ENCODE assay signal across 10 cellular contexts in genomic region chr14:104688505-104688754, GRCh38. TPM values are rescaled to one million over a fixed set of nuclear protein-coding genes. Genes with fewer than 3 reads are reported as not detected.
DNase-seq lines count a peak whose midpoint lies in the region; ATAC-seq, FAIRE-seq and TF ChIP-seq lines count a peak whose summit lies in the region.
"Had no signal": no experiment of that assay in that cellular context is flagged by ENCODE, and none has a peak within 500 bp of the region (broad histone marks: within the 10 kb centered on the region; RNA-seq: fewer than 3 reads in every experiment).

No MANE protein-coding gene starts in this region.

- no peak overlapping the region for H3K4me2 ChIP-seq in K562 (ENCODE audit: insufficient read depth, low read length)

- peaks cover 5 to 65% of the 10 kb centered on the region in 2 experiments; a peak in 4 of 5 replicates for H3K4me1 ChIP-seq in K562 (replicated peaks in 1 of 2; ENCODE audit: control insufficient read depth in 2 of 2, insufficient read depth in 2 of 2, low read length in 2 of 2)
- peaks cover 13 to 64% (median 59%) of the 10 kb centered on the region in 5 donors for H3K4me1 ChIP-seq in subcutaneous abdominal adipose tissue (ENCODE audit: control insufficient read depth in 5 of 5, insufficient read depth in 5 of 5, low read length in 5 of 5)

- H3K36me3 ChIP-seq in K562 (ENCODE audit: control insufficient read depth, insufficient read depth, low read length) (peaks cover 18% of the 10 kb centered on the region; the same call in 2 of the 3 replicates), subcutaneous abdominal adipose tissue (ENCODE audit: control insufficient read depth in 5 of 5, insufficient read depth in 5 of 5, low read length in 5 of 5) (peaks cover 0 to 4% (median 0%) of the 10 kb centered on the region in 5 donors)

- H3K4me3 ChIP-seq in LNCaP clone FGC (ENCODE audit: low read depth, low read length) (peak overlapping the region; percentile 28), K562 (no peak overlapping the region), subcutaneous abdominal adipose tissue (ENCODE audit: low read depth in 1 of 5, low read length in 5 of 5) (peak overlapping the region in 4 of 5 donors; percentile 13 to 45 (median 16))

- peaks cover 31% of the 10 kb centered on the region for H3K79me2 ChIP-seq in K562 (ENCODE audit: control insufficient read depth, insufficient read depth, low read length)

- CTCF ChIA-PET in K562 (lab: Yijun Ruan, JAX; ENCODE audit: low intra/inter-chr PET ratio) = no interaction called here

- H3K9me1 ChIP-seq in K562 (ENCODE audit: control insufficient read depth, insufficient read depth, low read length) = no peaks in the 10 kb centered on the region

- H3K4me1 Mint-ChIP-seq in memory B cell (peaks cover 41% of the 10 kb centered on the region), CD14-positive monocyte (peaks cover 41% of the 10 kb centered on the region)

- no peak for TF ChIP-seq RAD21 in K562 (CRISPR knock-in tag; conservative IDR thresholded peaks at IDR 0.05 in 1 of 2, IDR thresholded peaks at IDR 0.05 in 1 of 2)

- H3K27ac ChIP-seq in K562 (ENCODE audit: extremely low read depth, low read depth, low read length) (no peak overlapping the region), subcutaneous abdominal adipose tissue (ENCODE audit: low read depth, low read length) (peak overlapping the region; percentile 69)

- WGBS in K562 (ENCODE audit: insufficient coverage, low coverage, missing lambda C conversion rate) = 75% methylated on average over 2 of the region's 8 CpGs

- in situ Hi-C loops in K562 (cut with MboI) (no loop called here), KBM-7 (cut with MboI; ENCODE audit: low pct_unique_long_range_greater_than_20kb, low sequenced_read_pairs) (no loop called here)

- H3K27me3 Mint-ChIP-seq in memory B cell (no peaks in the 10 kb centered on the region), CD14-positive monocyte (ENCODE audit: low read depth in 3 of 3) (peaks cover 10 to 17% (median 11%) of the 10 kb centered on the region in 3 donors)
- H3K27me3 Mint-ChIP-seq: activated CD4-positive, alpha-beta memory T cell treated with anti-CD3 and anti-CD28 coated beads, Interleukin-2, amount 10 ng/mL, durations not matched to agents 7 days and 5 days had no signal

- H3K36me3 Mint-ChIP-seq in memory B cell (no peaks in the 10 kb centered on the region), CD14-positive monocyte (no peaks in the 10 kb centered on the region)

- H3K4me3 Mint-ChIP-seq in memory B cell (peak overlapping the region; percentile 82), CD14-positive monocyte (peak overlapping the region in 1 of 2 donors; percentile 60)

- no peaks in the 10 kb centered on the region for H3K9me3 Mint-ChIP-seq in memory B cell
- peaks cover 0 to 4% (median 0%) of the 10 kb centered on the region in 7 donors for H3K9me3 Mint-ChIP-seq in CD14-positive monocyte
- H3K9me3 Mint-ChIP-seq: activated CD4-positive, alpha-beta memory T cell treated with anti-CD3 and anti-CD28 coated beads, Interleukin-2, amount 10 ng/mL, durations not matched to agents 7 days and 5 days had no signal

- no peaks in the 10 kb centered on the region; the same call in 1 of the 2 replicates for H4K20me1 ChIP-seq in K562 (replicated peaks; ENCODE audit: control insufficient read depth, insufficient read depth, low read length)

- DNase-seq in LNCaP clone FGC (ENCODE audit: low read depth) (no peak), K562 (ENCODE audit: extremely low read depth in 1 of 4, low spot score in 3 of 4) (no peak), memory B cell (ENCODE audit: low spot score in 2 of 2) (no peak), CD14-positive monocyte (ENCODE audit: low spot score) (no peak), KBM-7 (no peak)
- DNase-seq: activated CD4-positive, alpha-beta memory T cell treated with anti-CD3 and anti-CD28 coated beads, Interleukin-2, amount 10 ng/mL, durations not matched to agents 7 days and 5 days; NCI-H748 treated with DMSO at 0.1 percent for 48 hours had no signal

- TF ChIP-seq EP300 in K562 (IDR thresholded peaks at IDR 0.05; ENCODE audit: low read length) = no peak

- peak overlapping the region; percentile 71; the same call in 1 of the 2 replicates for H2AFZ ChIP-seq in K562 (ENCODE audit: low read depth, low read length)

- H3K9me3 ChIP-seq in K562 (replicated peaks; ENCODE audit: control insufficient read depth, insufficient read depth, low read depth, low read length) (no peaks in the 10 kb centered on the region), subcutaneous abdominal adipose tissue (ENCODE audit: control insufficient read depth in 5 of 5, low read length in 5 of 5) (no peaks in the 10 kb centered on the region)
- H3K9me3 ChIP-seq: mucosa of descending colon had no signal

- intact Hi-C loops in K562 (cut with micrococcal nuclease) = no loop called here
- intact Hi-C loops in CD14-positive monocyte (cut with micrococcal nuclease) = no loop called here

- ATAC-seq in K562 = no peak
- ATAC-seq in memory B cell (ENCODE audit: low read depth) = peak; percentile 46
- ATAC-seq in GM18861 (IDR thresholded peaks at IDR 0.05; ENCODE audit: unreplicated experiment) = no peak

- no peak for FAIRE-seq in K562 (lab: Jason Lieb, UNC)

- H3K27ac Mint-ChIP-seq in memory B cell (peak overlapping the region; percentile 90), CD14-positive monocyte (peak overlapping the region in 2 of 7 donors; percentile 65 to 70)

- H3K27me3 ChIP-seq in K562 (ENCODE audit: control insufficient read depth in 2 of 2, insufficient read depth in 2 of 2, low read length in 2 of 2) (no peaks in the 10 kb centered on the region), subcutaneous abdominal adipose tissue (ENCODE audit: control insufficient read depth in 5 of 5, insufficient read depth in 4 of 5, low read length in 5 of 5) (no peaks in the 10 kb centered on the region)

- POLR2A ChIA-PET in K562 (lab: Yijun Ruan, JAX) = interaction anchor here (1.9 kb wide), 1 partner anchor 10 kb away, joined by 12 read pairs; no protein-coding TSS in a partner anchor

- no peak for TF ChIP-seq POLR2A in K562 (conservative IDR thresholded peaks at IDR 0.05)

- no peak for TF ChIP-seq CTCF in LNCaP clone FGC (IDR thresholded peaks at IDR 0.05; ENCODE audit: control insufficient read depth, extremely low read depth, insufficient read depth)
- no peak for TF ChIP-seq CTCF in K562 (IDR thresholded peaks at IDR 0.05 in 2 of 3, conservative IDR thresholded peaks at IDR 0.05 in 1 of 3; ENCODE audit: insufficient read depth in 2 of 3, low read depth in 1 of 3, low read length in 3 of 3)
- TF ChIP-seq CTCF in CD14-positive monocyte (IDR thresholded peaks at IDR 0.05) = no peak

- BruUV-seq in K562 (replicated peaks; lab: Mats Ljungman, UMichigan) = no TSS peak

- H3K9ac ChIP-seq in K562 (ENCODE audit: insufficient read depth in 1 of 2, low read depth in 2 of 2, low read length in 2 of 2) = peak overlapping the region in 1 of 2 experiments; percentile 41; a peak in 3 of 4 replicates
- H3K9ac ChIP-seq in subcutaneous abdominal adipose tissue (ENCODE audit: low read length in 5 of 5) = peak overlapping the region in 2 of 5 donors; percentile 18 to 60

TF ChIP-seq in K562, 482 proteins besides CTCF, POLR2A, EP300 and RAD21 (continues in another document):
- TF ChIP-seq ZFX (CRISPR knock-in tag; IDR thresholded peaks at IDR 0.05) (no peak), CBFA2T2 (conservative IDR thresholded peaks at IDR 0.05) (no peak), NR2C1 (IDR thresholded peaks at IDR 0.05) (no peak), NR2C1 (tag; IDR thresholded peaks at IDR 0.05) (no peak), MXI1 (IDR thresholded peaks at IDR 0.05; ENCODE audit: low read depth, low read length) (no peak)

RNA-seq across cellular contexts. Expression of gene INF2, which starts 1.0 kb away (rescaled TPM):
- 30.6 and 91.0 TPM in 2 replicates for total RNA-seq in K562 (2011; cell fraction: chromatin; rRNA removed; ENCODE audit: low replicate concordance)
- 44.5 and 47.5 TPM in 2 replicates for total RNA-seq in K562 (2011; cell fraction: nucleolus; rRNA removed)
- 33.6 and 37.9 TPM in 2 replicates for total RNA-seq in K562 (2011; cell fraction: nucleoplasm; rRNA removed)
- total RNA-seq in K562 (2014; rRNA removed) (24.9 and 28.8 TPM in 2 replicates), K562 (2014; rRNA removed; fragmentation: Illumina TruSeq; extraction: Trizol) (2.8 and 4.4 TPM in 2 replicates), K562 (2015; rRNA removed; fragmentation: Illumina TruSeq; extraction: Trizol) (7.8 and 8.7 TPM in 2 replicates), K562 (2021) (30.7 and 31.3 TPM in 2 replicates)
- polyA plus RNA-seq in K562 (2011; rRNA removed) (8.3 and 13.8 TPM in 2 replicates), K562 (2014; fragmentation: Illumina TruSeq; extraction: Trizol) (7.2 and 12.4 TPM in 2 replicates), K562 (2014; fragmentation: Nextera tagmentation; extraction: Ambion mirVana) (1 to 10 TPM in 1 of 2 experiments, under 1 TPM in 1; 0.56 to 1.4 TPM), K562 (2014; rRNA removed) (26.2 and 28.2 TPM in 2 replicates), CD14-positive monocyte (1 to 10 TPM; 2.9 to 3.8 TPM)
- polyA plus RNA-seq in K562 (2011; cell fraction: cytosol; rRNA removed) = 13.6 and 29.1 TPM in 2 replicates
- polyA plus RNA-seq in K562 (2011; cell fraction: nucleus; rRNA removed) = 35.1 and 63.6 TPM in 2 replicates
- 15.0 and 19.9 TPM in 2 replicates for polyA plus RNA-seq in K562 (2012)
- 3.5 and 6.1 TPM in 2 replicates for polyA minus RNA-seq in K562 (2011; rRNA and poly(A)+ RNA removed)
- polyA minus RNA-seq in K562 (2011; cell fraction: cytosol; rRNA and poly(A)+ RNA removed) = 8.0 and 13.7 TPM in 2 replicates
- polyA minus RNA-seq in K562 (2011; cell fraction: nucleus; rRNA and poly(A)+ RNA removed) = 9.4 and 12.0 TPM in 2 replicates

RNA-seq across cellular contexts. Expression of gene ADSS1, which starts 35.6 kb away (rescaled TPM):
- 17.1 and 35.0 TPM in 2 replicates for total RNA-seq in K562 (2011; cell fraction: chromatin; rRNA removed; ENCODE audit: low replicate concordance)
- 12.5 and 17.5 TPM in 2 replicates for total RNA-seq in K562 (2011; cell fraction: nucleolus; rRNA removed)
- total RNA-seq in K562 (2011; cell fraction: nucleoplasm; rRNA removed) = 16.8 and 20.0 TPM in 2 replicates
- 4.4 and 5.9 TPM in 2 replicates for total RNA-seq in K562 (2014; rRNA removed)
- 2.0 and 2.2 TPM in 2 replicates for total RNA-seq in K562 (2014; rRNA removed; fragmentation: Illumina TruSeq; extraction: Trizol)
- 3.5 and 3.6 TPM in 2 replicates for total RNA-seq in K562 (2015; rRNA removed; fragmentation: Illumina TruSeq; extraction: Trizol)
- total RNA-seq in K562 (2021) = 4.2 and 4.9 TPM in 2 replicates
- polyA plus RNA-seq in K562 (2011; rRNA removed) = 4.2 and 5.2 TPM in 2 replicates
- polyA plus RNA-seq in K562 (2011; cell fraction: cytosol; rRNA removed) = 2.7 and 4.0 TPM in 2 replicates
- polyA plus RNA-seq in K562 (2011; cell fraction: nucleus; rRNA removed) = 39.1 and 54.9 TPM in 2 replicates
- 6.0 and 16.4 TPM in 2 replicates for polyA plus RNA-seq in K562 (2012)
- polyA plus RNA-seq in K562 (2014; fragmentation: Illumina TruSeq; extraction: Trizol) = 3.9 and 4.3 TPM in 2 replicates
- polyA plus RNA-seq in K562 (2014; fragmentation: Nextera tagmentation; extraction: Ambion mirVana) = under 1 TPM; 0.53 to 0.74 TPM
- polyA plus RNA-seq in K562 (2014; rRNA removed) = 3.6 and 5.3 TPM in 2 replicates
- 2.6 and 2.7 TPM in 2 replicates for polyA minus RNA-seq in K562 (2011; rRNA and poly(A)+ RNA removed)
- polyA minus RNA-seq in K562 (2011; cell fraction: cytosol; rRNA and poly(A)+ RNA removed) = 1.3 and 1.6 TPM in 2 replicates
- polyA minus RNA-seq in K562 (2011; cell fraction: nucleus; rRNA and poly(A)+ RNA removed) = 6.4 and 9.8 TPM in 2 replicates
- under 1 TPM; 0.61 to 0.64 TPM for polyA plus RNA-seq in CD14-positive monocyte
